In genomic region chr4:51843309-51844156, GRCh38 we compare ENCODE assay signal across 8 cellular contexts. TPM values are rescaled to one million over a fixed set of nuclear protein-coding genes. Genes with fewer than 3 reads are reported as not detected.
DNase-seq lines count a peak whose midpoint lies in the region; ATAC-seq and TF ChIP-seq lines count a peak whose summit lies in the region.

No MANE protein-coding gene starts in this region.

- peaks cover 10% of the 10 kb centered on the region for H3K79me2 ChIP-seq in parathyroid adenoma

- H2AFZ ChIP-seq in parathyroid adenoma, result peak overlapping the region; percentile 67

- H3K9me3 ChIP-seq in parathyroid adenoma (ENCODE audit: control insufficient read depth, low read length) (no peaks in the 10 kb centered on the region), upper lobe of left lung (no peaks in the 10 kb centered on the region)

- no peaks in the 10 kb centered on the region for H3K27me3 ChIP-seq in parathyroid adenoma (ENCODE audit: control insufficient read depth, insufficient read depth, low read length)
- H3K27me3 ChIP-seq in upper lobe of left lung, result no peaks in the 10 kb centered on the region

- H3K36me3 ChIP-seq in parathyroid adenoma (ENCODE audit: control insufficient read depth, insufficient read depth, low read length), result no peaks in the 10 kb centered on the region
- H3K36me3 ChIP-seq in upper lobe of left lung, result peaks cover 0 to 4% (median 0%) of the 10 kb centered on the region in 4 donors

- no peaks in the 10 kb centered on the region for H3K27me3 Mint-ChIP-seq in activated naive CD4-positive, alpha-beta T cell treated with anti-CD3 and anti-CD28 coated beads, Interleukin-2, amount 50 U/mL, for 24 hours

- peak; percentile 0 for ATAC-seq in HG02973 (IDR thresholded peaks at IDR 0.05; ENCODE audit: unreplicated experiment)
- ATAC-seq in upper lobe of left lung (ENCODE audit: low FRiP score in 2 of 2), result peak; percentile 20 to 76

- no peak for TF ChIP-seq CTCF in parathyroid adenoma (IDR thresholded peaks at IDR 0.05)
- TF ChIP-seq CTCF in upper lobe of left lung (IDR thresholded peaks at IDR 0.05), result no peak

- peak in 1 of 4 donors; percentile 8 for TF ChIP-seq POLR2A in upper lobe of left lung (IDR thresholded peaks at IDR 0.05)

- no peaks in the 10 kb centered on the region for H3K36me3 Mint-ChIP-seq in activated naive CD4-positive, alpha-beta T cell treated with anti-CD3 and anti-CD28 coated beads, Interleukin-2, amount 50 U/mL, for 24 hours

- peak overlapping the region; percentile 82 for H3K4me3 ChIP-seq in parathyroid adenoma (ENCODE audit: low read depth, low read length)
- peak overlapping the region; percentile 63 to 98 (median 94) for H3K4me3 ChIP-seq in upper lobe of left lung

- WGBS in upper lobe of left lung, 2 donors, result 0 to 2% methylated on average over 16 to 28 of the region's 64 CpGs

- H3K9me3 Mint-ChIP-seq in activated naive CD4-positive, alpha-beta T cell treated with anti-CD3 and anti-CD28 coated beads, Interleukin-2, amount 50 U/mL, for 24 hours, result no peaks in the 10 kb centered on the region

- no peak for TF ChIP-seq EP300 in upper lobe of left lung (IDR thresholded peaks at IDR 0.05)

- no peak overlapping the region for H3K9ac ChIP-seq in parathyroid adenoma

- peak; percentile 41 to 63 for DNase-seq in SHP77 (lab: John Stamatoyannopoulos, UW)
- no peak for DNase-seq in SHP77 treated with DMSO at 0.1 percent for 48 hours (lab: John Stamatoyannopoulos, UW)
- peak; percentile 60 to 93 (median 82) for DNase-seq in head of caudate nucleus
- DNase-seq in upper lobe of left lung, result peak; percentile 75 to 93

- peaks cover 37% of the 10 kb centered on the region for H3K4me1 Mint-ChIP-seq in activated naive CD4-positive, alpha-beta T cell treated with anti-CD3 and anti-CD28 coated beads, Interleukin-2, amount 50 U/mL, for 24 hours

- peak overlapping the region; percentile 85 for H3K27ac ChIP-seq in parathyroid adenoma
- H3K27ac ChIP-seq in upper lobe of left lung, result peak overlapping the region; percentile 92 to 97 (median 95)

- peak overlapping the region; percentile 91 for H3K4me2 ChIP-seq in parathyroid adenoma (ENCODE audit: low read length)

- peak overlapping the region; percentile 44 for H3K27ac Mint-ChIP-seq in activated naive CD4-positive, alpha-beta T cell treated with anti-CD3 and anti-CD28 coated beads, Interleukin-2, amount 50 U/mL, for 24 hours

- peak overlapping the region; percentile 99 for H3K4me3 Mint-ChIP-seq in activated naive CD4-positive, alpha-beta T cell treated with anti-CD3 and anti-CD28 coated beads, Interleukin-2, amount 50 U/mL, for 24 hours

- H3K4me1 ChIP-seq in parathyroid adenoma (peaks cover 4% of the 10 kb centered on the region), upper lobe of left lung (peaks cover 0 to 15% (median 11%) of the 10 kb centered on the region in 4 donors)

- intact Hi-C loops in head of caudate nucleus (cut with DNase I), result no loop called here

TF ChIP-seq in PFSK-1, 5 proteins besides CTCF, POLR2A, EP300 and RAD21:
- 0 out of 2 replicates have a peak, but pooled peaks have one; percentile 4 for TF ChIP-seq TAF1 (IDR thresholded peaks at IDR 0.05; ENCODE audit: borderline replicate concordance, insufficient read depth, low read length)
- no peak for TF ChIP-seq SIN3A (IDR thresholded peaks at IDR 0.05; ENCODE audit: borderline replicate concordance, insufficient read depth, low read length)

RNA-seq across cellular contexts. Expression of gene DCUN1D4, which starts 0.6 kb away (rescaled TPM):
- 15.4 TPM for polyA plus RNA-seq in PFSK-1 (2012; ENCODE audit: insufficient read length, low read depth)
- 10 to 100 TPM; 18.8 to 47.6 (median 31.2) TPM for total RNA-seq in upper lobe of left lung
